ENCODE assay signal across 13 cellular contexts in the genomic region with DNA sequence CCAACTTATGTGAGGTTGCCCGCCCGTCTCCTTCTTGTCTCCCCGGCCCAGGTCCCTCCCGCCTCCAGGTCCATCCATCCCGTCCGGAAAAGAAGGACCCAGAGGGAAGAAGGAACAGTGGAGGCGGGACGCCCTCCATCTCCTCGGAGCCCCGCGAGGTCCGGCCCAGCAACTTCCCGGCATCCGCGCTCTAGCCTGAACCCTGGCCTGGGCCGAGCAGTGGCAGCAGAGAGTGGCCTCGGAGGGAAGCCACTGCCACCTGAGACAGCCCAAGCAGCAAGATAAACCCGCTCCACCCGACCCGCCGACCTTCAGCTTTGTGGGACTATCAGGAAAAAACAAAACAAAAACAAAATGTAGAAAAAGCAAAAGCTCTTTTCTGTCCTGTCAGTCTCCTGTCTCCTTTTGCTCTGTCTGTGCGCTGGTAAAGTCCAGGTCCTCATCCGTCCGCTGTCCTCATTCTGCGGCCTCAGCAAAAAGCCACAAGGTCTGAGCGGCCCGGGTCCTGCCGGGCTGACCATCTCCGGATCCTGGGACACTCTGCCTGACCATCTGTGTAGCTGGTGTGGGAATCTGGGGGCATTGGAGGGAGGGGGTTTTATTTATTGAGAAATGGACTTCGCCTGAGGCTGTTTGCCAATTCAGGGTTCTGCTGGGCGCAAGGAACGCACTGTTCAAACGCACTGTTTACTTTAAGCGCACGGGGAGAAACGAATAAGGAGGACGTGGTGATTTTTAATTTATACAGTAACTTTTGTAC. TPM values are rescaled to one million over a fixed set of nuclear protein-coding genes. Genes with fewer than 3 reads are reported as not detected.
A peak's percentile ranks its signal among the peaks of the same experiment; 100 is the strongest.
DNase-seq lines count a peak whose midpoint lies in the region; ATAC-seq and TF ChIP-seq lines count a peak whose summit lies in the region.
"Had no signal": no experiment of that assay in that cellular context is flagged by ENCODE, and none has a peak within 500 bp of the region (broad histone marks: within the 10 kb centered on the region; RNA-seq: fewer than 3 reads in every experiment).

No MANE protein-coding gene starts in this region.

- peaks cover 24% of the 10 kb centered on the region for H3K4me1 Mint-ChIP-seq in activated T-helper 17 cell treated with anti-CD3 and anti-CD28 coated beads, Interleukin-2, amount 50 U/mL, for 72 hours

- H3K27me3 Mint-ChIP-seq in activated T-helper 17 cell treated with anti-CD3 and anti-CD28 coated beads, Interleukin-2, amount 50 U/mL, for 72 hours = peaks cover 84% of the 10 kb centered on the region

- TF ChIP-seq CTCF in heart left ventricle (IDR thresholded peaks at IDR 0.05) = no peak

- POLR2A ChIA-PET in HEK293T (lab: Yijun Ruan, JAX) = interaction anchor here (7.8 kb wide), 1 partner anchor 9 kb away, joined by 135 read pairs; no protein-coding TSS in a partner anchor

- H3K9me3 Mint-ChIP-seq in activated T-helper 17 cell treated with anti-CD3 and anti-CD28 coated beads, Interleukin-2, amount 50 U/mL, for 72 hours = no peaks in the 10 kb centered on the region

- peak overlapping the region; percentile 75 for H3K4me3 Mint-ChIP-seq in activated T-helper 17 cell treated with anti-CD3 and anti-CD28 coated beads, Interleukin-2, amount 50 U/mL, for 72 hours

- CTCF ChIA-PET in HEK293T (lab: Yijun Ruan, JAX) = no interaction called here

- H3K9me3 ChIP-seq in heart left ventricle = no peaks in the 10 kb centered on the region
- H3K9me3 ChIP-seq: esophagus squamous epithelium had no signal

- intact Hi-C loops in heart left ventricle (cut with DNase I) = loop anchor here in 2 of 10 donors (10.0 kb wide), 1 partner anchor 164 kb away; a partner anchor contains a TSS

- peaks cover 94 to 100% (median 100%) of the 10 kb centered on the region in 9 donors for H3K27me3 ChIP-seq in heart left ventricle

- H3K4me1 ChIP-seq in heart left ventricle = peaks cover 3 to 50% (median 26%) of the 10 kb centered on the region in 12 donors

- H3K36me3 Mint-ChIP-seq in activated T-helper 17 cell treated with anti-CD3 and anti-CD28 coated beads, Interleukin-2, amount 50 U/mL, for 72 hours (ENCODE audit: low read depth) = peaks cover 50% of the 10 kb centered on the region

- no peak overlapping the region for H3K4me3 ChIP-seq in heart left ventricle

- DNase-seq in stimulated activated CD4-positive, alpha-beta T cell treated with anti-CD3 and anti-CD28 coated beads, Interleukin-15, amount 100 ng/mL, for 24 hours = peak; percentile 12
- no peak for DNase-seq in stimulated activated CD4-positive, alpha-beta T cell treated with anti-CD3 and anti-CD28 coated beads, Interleukin-1b, Interleukin-23, amount 100 ng/mL, for 48 hours
- DNase-seq in left kidney (ENCODE audit: low read depth, low spot score) = peak; percentile 46
- DNase-seq in heart left ventricle = no peak
- no peak for DNase-seq in HEK293T (ENCODE audit: extremely low spot score)
- no peak for DNase-seq in NCI-H226
- DNase-seq: esophagus squamous epithelium, KBM-7, left cardiac atrium, RPMI8226 had no signal

- no peak for ATAC-seq in activated T-helper 17 cell treated with anti-CD3 and anti-CD28 coated beads, Interleukin-2, amount 50 U/mL, for 72 hours (replicated peaks)
- ATAC-seq in GM21529 (IDR thresholded peaks at IDR 0.05; ENCODE audit: unreplicated experiment) (no peak), heart left ventricle (no peak)
- ATAC-seq: left cardiac atrium had no signal

- TF ChIP-seq POLR2A in heart left ventricle (IDR thresholded peaks at IDR 0.05) = no peak

- WGBS in heart left ventricle, 4 donors = 8 to 14% (median 12%) methylated on average over 22 to 37 of the region's 37 CpGs

- no peak overlapping the region for H3K27ac Mint-ChIP-seq in activated T-helper 17 cell treated with anti-CD3 and anti-CD28 coated beads, Interleukin-2, amount 50 U/mL, for 72 hours

- no peaks in the 10 kb centered on the region for H3K36me3 ChIP-seq in heart left ventricle
- H3K36me3 ChIP-seq: esophagus squamous epithelium had no signal

- no peak overlapping the region for H3K27ac ChIP-seq in heart left ventricle
- H3K27ac ChIP-seq: esophagus squamous epithelium had no signal

TF ChIP-seq in HEK293T, 16 proteins besides CTCF, POLR2A, EP300 and RAD21:
- no peak for TF ChIP-seq SUZ12 (IDR thresholded peaks at IDR 0.05)
- TF ChIP-seq NFRKB (IDR thresholded peaks at IDR 0.05) = no peak
- TF ChIP-seq HDGF (IDR thresholded peaks at IDR 0.05; ENCODE audit: borderline replicate concordance) = no peak
- no peak for TF ChIP-seq CTBP1 (IDR thresholded peaks at IDR 0.05; ENCODE audit: borderline replicate concordance)

RNA-seq across cellular contexts. Expression of a gene that starts 3.1 kb away (rescaled TPM):
- not detected for total RNA-seq in activated T-helper 17 cell treated with anti-CD3 and anti-CD28 coated beads, Interleukin-2, amount 50 U/mL, for 72 hours
- total RNA-seq in heart left ventricle = under 1 TPM in 1 of 9 donors, not detected in 8; 0.11 TPM
- polyA plus RNA-seq in heart left ventricle = under 1 TPM; 0.18 to 0.19 TPM
- total RNA-seq: esophagus squamous epithelium, renal cortical epithelial cell had no signal

RNA-seq across cellular contexts. Expression of a gene that starts 14.3 kb away (rescaled TPM):
- not detected for total RNA-seq in activated T-helper 17 cell treated with anti-CD3 and anti-CD28 coated beads, Interleukin-2, amount 50 U/mL, for 72 hours
- not detected for total RNA-seq in heart left ventricle
- not detected for polyA plus RNA-seq in heart left ventricle
- total RNA-seq: esophagus squamous epithelium, left cardiac atrium, renal cortical epithelial cell had no signal

Comparison
In these comparisons a context has a peak if more than half of its experiments do, and no peak if none do; other contexts are left out.
1. DNase-seq: peak in stimulated activated CD4-positive, alpha-beta T cell treated with anti-CD3 and anti-CD28 coated beads, Interleukin-15, amount 100 ng/mL, for 24 hours (single experiment) and left kidney (single experiment); none in stimulated activated CD4-positive, alpha-beta T cell treated with anti-CD3 and anti-CD28 coated beads, Interleukin-1b, Interleukin-23, amount 100 ng/mL, for 48 hours (single experiment), heart left ventricle (0 of 5), HEK293T (single experiment) and NCI-H226 (single experiment).